Comparison of ENCODE assay signal across 34 cellular contexts in the genomic region with DNA sequence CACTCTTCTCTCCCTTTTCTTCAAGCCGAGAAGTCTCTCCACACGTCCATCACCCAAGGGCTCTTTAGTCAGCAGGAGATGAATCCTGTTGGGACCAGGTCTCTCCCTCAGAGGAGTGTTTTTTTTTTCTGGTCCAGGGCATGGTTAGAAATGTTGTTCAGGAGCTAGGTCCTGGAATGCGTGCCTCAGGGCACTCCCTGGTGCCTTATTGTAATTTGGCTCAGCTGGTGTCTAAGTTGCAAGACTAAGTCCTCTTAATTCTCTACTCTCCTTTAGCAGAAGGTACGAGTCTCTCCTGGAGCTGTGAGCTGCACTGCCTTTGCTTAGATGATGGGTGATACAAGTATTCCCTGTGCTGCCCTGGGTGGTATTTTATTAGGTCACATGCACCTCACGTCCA.
"Had no signal": no experiment of that assay in that cellular context is flagged by ENCODE, and none has a peak within 500 bp of the region (broad histone marks: within the 10 kb centered on the region; RNA-seq: fewer than 3 reads in every experiment).

No MANE protein-coding gene starts in this region.

- H3K36me3 ChIP-seq: MG63 had no signal

- H3K4me2 ChIP-seq: KMS-11 had no signal

- H3K27ac ChIP-seq: KMS-11 had no signal

- H3K4me3 ChIP-seq: MG63 had no signal

- DNase-seq: Karpas-422, Kasumi-1, MG63, MM.1S, MV-4-11, NCI-H1048, NCI-H1092, NCI-H1092 treated with DMSO at 0.1 percent for 48 hours, NCI-H1105, NCI-H1105 treated with DMSO at 0.1 percent for 48 hours, NCI-H1417, NCI-H1417 treated with DMSO at 0.1 percent for 48 hours, NCI-H1436, NCI-H1436 treated with DMSO at 0.1 percent for 48 hours, NCI-H146, NCI-H1694, NCI-H1694 treated with DMSO at 0.1 percent for 48 hours, NCI-H187, NCI-H187 treated with DMSO at 0.1 percent for 48 hours, NCI-H1930, NCI-H2029, NCI-H2029 treated with DMSO at 0.1 percent for 48 hours, NCI-H2081, NCI-H2081 treated with DMSO at 0.1 percent for 48 hours, NCI-H2107, NCI-H2171, NCI-H2171 treated with DMSO at 0.1 percent for 48 hours, NCI-H2227 treated with DMSO at 0.1 percent for 48 hours, NCI-H226, NCI-H345, NCI-H446, NCI-H446 treated with DMSO at 0.1 percent for 48 hours, NCI-H510A had no signal

- H3K9ac ChIP-seq: KMS-11 had no signal

- H3K27me3 ChIP-seq: MG63 had no signal
